ENCODE assay signal across 8 cellular contexts in the genomic region with DNA sequence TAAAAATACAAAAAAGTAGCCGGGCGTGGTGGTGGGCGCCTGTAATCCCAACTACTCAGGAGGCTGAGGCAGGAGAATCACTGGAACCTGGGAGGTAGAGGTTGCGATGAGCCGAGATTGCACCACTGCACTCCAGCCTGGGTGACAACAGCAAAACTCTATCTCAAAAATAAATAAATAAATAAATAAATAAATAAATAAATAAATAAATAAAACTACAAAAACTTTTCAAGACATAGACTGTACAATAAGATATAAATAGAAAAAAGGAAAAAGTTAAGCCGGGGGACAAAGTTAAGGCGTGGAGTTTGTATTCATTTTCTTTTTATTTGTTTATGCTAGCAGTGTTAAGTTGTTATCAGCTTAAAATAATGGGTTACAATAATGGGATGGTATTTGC. TPM values are rescaled to one million over a fixed set of nuclear protein-coding genes. Genes with fewer than 3 reads are reported as not detected.
DNase-seq lines count a peak whose midpoint lies in the region; ATAC-seq, FAIRE-seq and TF ChIP-seq lines count a peak whose summit lies in the region.
"Not testable (repeated sequence)": the region's sequence is repeated elsewhere in the genome, so short reads cannot be mapped to it uniquely, and the experiment has no call there.
"Had no signal": no experiment of that assay in that cellular context is flagged by ENCODE, and none has a peak within 500 bp of the region (broad histone marks: within the 10 kb centered on the region; RNA-seq: fewer than 3 reads in every experiment).

No MANE protein-coding gene starts in this region.

- not testable (repeated sequence) for H3K27me3 ChIP-seq in right atrium auricular region

- peaks cover 65% of the 10 kb centered on the region for H3K27me3 Mint-ChIP-seq in activated CD8-positive, alpha-beta memory T cell treated with anti-CD3 and anti-CD28 coated beads, Interleukin-2, amount 10 ng/mL, durations not matched to agents 7 days and 5 days

- not testable (repeated sequence) for H3K4me2 ChIP-seq in A549

- H3K4me1 ChIP-seq in A549: peaks cover 48% of the 10 kb centered on the region
- H3K4me1 ChIP-seq in HEK293 (ENCODE audit: control insufficient read depth, insufficient read depth, low read length); right atrium auricular region: not testable (repeated sequence)

- POLR2A ChIA-PET in A549 (lab: Yijun Ruan, JAX); HEK293 (lab: Yijun Ruan, JAX): not testable (repeated sequence)

- CTCF ChIA-PET in A549 (lab: Yijun Ruan, JAX); HEK293 (lab: Yijun Ruan, JAX); activated CD8-positive, alpha-beta memory T cell treated with anti-CD3 and anti-CD28 coated beads, Interleukin-2, amount 10 ng/mL, durations not matched to agents 7 days and 5 days (lab: Charles Lee): not testable (repeated sequence)

- H3K9me3 ChIP-seq in A549 (peaks cover 19% of the 10 kb centered on the region; the same call in 2 of the 3 replicates), right atrium auricular region (peaks cover 0 to 14% of the 10 kb centered on the region in 2 donors)
- H3K9me3 ChIP-seq in HEK293 (ENCODE audit: control insufficient read depth, insufficient read depth, low read depth, low read length): not testable (repeated sequence)

- not testable (repeated sequence) for DNase-seq in A549 (ENCODE audit: low read depth in 1 of 2, low spot score in 1 of 2)
- DNase-seq in activated CD8-positive, alpha-beta memory T cell treated with anti-CD3 and anti-CD28 coated beads, Interleukin-2, amount 10 ng/mL, durations not matched to agents 7 days and 5 days: peak; percentile 2
- peak; percentile 9 for DNase-seq in right atrium auricular region (ENCODE audit: low spot score)

- 94% methylated on average over 7 of the region's 7 CpGs for WGBS in A549 (ENCODE audit: missing lambda C conversion rate)

- H3K4me3 Mint-ChIP-seq in activated CD8-positive, alpha-beta memory T cell treated with anti-CD3 and anti-CD28 coated beads, Interleukin-2, amount 10 ng/mL, durations not matched to agents 7 days and 5 days: not testable (repeated sequence)

- H3K9me3 Mint-ChIP-seq in activated CD8-positive, alpha-beta memory T cell treated with anti-CD3 and anti-CD28 coated beads, Interleukin-2, amount 10 ng/mL, durations not matched to agents 7 days and 5 days (ENCODE audit: low read depth): not testable (repeated sequence)

- H3K27ac Mint-ChIP-seq in activated CD8-positive, alpha-beta memory T cell treated with anti-CD3 and anti-CD28 coated beads, Interleukin-2, amount 10 ng/mL, durations not matched to agents 7 days and 5 days: not testable (repeated sequence)

- H3K4me3 ChIP-seq in A549; HEK293 (ENCODE audit: low read depth, low read length); right atrium auricular region: not testable (repeated sequence)

- not testable (repeated sequence) for TF ChIP-seq RAD21 in A549 (conservative IDR thresholded peaks at IDR 0.05 in 1 of 2, IDR thresholded peaks at IDR 0.05 in 1 of 2)

- peak overlapping the region; percentile 4 to 86; a peak in 1 of 6 replicates for H3K27ac ChIP-seq in A549
- H3K27ac ChIP-seq in HEK293 (ENCODE audit: extremely low read depth, low read depth, low read length); right atrium auricular region: not testable (repeated sequence)

- not testable (repeated sequence) for TF ChIP-seq EP300 in A549 (IDR thresholded peaks at IDR 0.05)

- H3K36me3 Mint-ChIP-seq in activated CD8-positive, alpha-beta memory T cell treated with anti-CD3 and anti-CD28 coated beads, Interleukin-2, amount 10 ng/mL, durations not matched to agents 7 days and 5 days: not testable (repeated sequence)

- not testable (repeated sequence) for FAIRE-seq in A549 (lab: Jason Lieb, UNC)
- FAIRE-seq in G401.6 (lab: Jason Lieb, UNC) (peak; percentile 40), endometrium (lab: Jason Lieb, UNC) (peak; percentile 85)

- TF ChIP-seq POLR2A in A549 (IDR thresholded peaks at IDR 0.05; ENCODE audit: low read length): not testable (repeated sequence)

- not testable (repeated sequence) for H3K4me1 Mint-ChIP-seq in activated CD8-positive, alpha-beta memory T cell treated with anti-CD3 and anti-CD28 coated beads, Interleukin-2, amount 10 ng/mL, durations not matched to agents 7 days and 5 days

- TF ChIP-seq CTCF in A549 (IDR thresholded peaks at IDR 0.05); HEK293 (tag by site-specific recombination; IDR thresholded peaks at IDR 0.05); right atrium auricular region (IDR thresholded peaks at IDR 0.05): not testable (repeated sequence)

- ATAC-seq in A549; activated CD8-positive, alpha-beta memory T cell treated with anti-CD3 and anti-CD28 coated beads, Interleukin-2, amount 10 ng/mL, durations not matched to agents 7 days and 5 days: not testable (repeated sequence)

- H3K36me3 ChIP-seq in HEK293 (ENCODE audit: control insufficient read depth in 2 of 2, insufficient read depth in 1 of 2, low read length in 2 of 2); right atrium auricular region: not testable (repeated sequence)

TF ChIP-seq in A549, 52 proteins besides CTCF, POLR2A, EP300 and RAD21:
- TF ChIP-seq ZC3H11A (IDR thresholded peaks at IDR 0.05): peak; percentile 96

TF ChIP-seq in HEK293, 187 proteins besides CTCF, POLR2A, EP300 and RAD21 (continues in another document):
- TF ChIP-seq, protein P1, sequence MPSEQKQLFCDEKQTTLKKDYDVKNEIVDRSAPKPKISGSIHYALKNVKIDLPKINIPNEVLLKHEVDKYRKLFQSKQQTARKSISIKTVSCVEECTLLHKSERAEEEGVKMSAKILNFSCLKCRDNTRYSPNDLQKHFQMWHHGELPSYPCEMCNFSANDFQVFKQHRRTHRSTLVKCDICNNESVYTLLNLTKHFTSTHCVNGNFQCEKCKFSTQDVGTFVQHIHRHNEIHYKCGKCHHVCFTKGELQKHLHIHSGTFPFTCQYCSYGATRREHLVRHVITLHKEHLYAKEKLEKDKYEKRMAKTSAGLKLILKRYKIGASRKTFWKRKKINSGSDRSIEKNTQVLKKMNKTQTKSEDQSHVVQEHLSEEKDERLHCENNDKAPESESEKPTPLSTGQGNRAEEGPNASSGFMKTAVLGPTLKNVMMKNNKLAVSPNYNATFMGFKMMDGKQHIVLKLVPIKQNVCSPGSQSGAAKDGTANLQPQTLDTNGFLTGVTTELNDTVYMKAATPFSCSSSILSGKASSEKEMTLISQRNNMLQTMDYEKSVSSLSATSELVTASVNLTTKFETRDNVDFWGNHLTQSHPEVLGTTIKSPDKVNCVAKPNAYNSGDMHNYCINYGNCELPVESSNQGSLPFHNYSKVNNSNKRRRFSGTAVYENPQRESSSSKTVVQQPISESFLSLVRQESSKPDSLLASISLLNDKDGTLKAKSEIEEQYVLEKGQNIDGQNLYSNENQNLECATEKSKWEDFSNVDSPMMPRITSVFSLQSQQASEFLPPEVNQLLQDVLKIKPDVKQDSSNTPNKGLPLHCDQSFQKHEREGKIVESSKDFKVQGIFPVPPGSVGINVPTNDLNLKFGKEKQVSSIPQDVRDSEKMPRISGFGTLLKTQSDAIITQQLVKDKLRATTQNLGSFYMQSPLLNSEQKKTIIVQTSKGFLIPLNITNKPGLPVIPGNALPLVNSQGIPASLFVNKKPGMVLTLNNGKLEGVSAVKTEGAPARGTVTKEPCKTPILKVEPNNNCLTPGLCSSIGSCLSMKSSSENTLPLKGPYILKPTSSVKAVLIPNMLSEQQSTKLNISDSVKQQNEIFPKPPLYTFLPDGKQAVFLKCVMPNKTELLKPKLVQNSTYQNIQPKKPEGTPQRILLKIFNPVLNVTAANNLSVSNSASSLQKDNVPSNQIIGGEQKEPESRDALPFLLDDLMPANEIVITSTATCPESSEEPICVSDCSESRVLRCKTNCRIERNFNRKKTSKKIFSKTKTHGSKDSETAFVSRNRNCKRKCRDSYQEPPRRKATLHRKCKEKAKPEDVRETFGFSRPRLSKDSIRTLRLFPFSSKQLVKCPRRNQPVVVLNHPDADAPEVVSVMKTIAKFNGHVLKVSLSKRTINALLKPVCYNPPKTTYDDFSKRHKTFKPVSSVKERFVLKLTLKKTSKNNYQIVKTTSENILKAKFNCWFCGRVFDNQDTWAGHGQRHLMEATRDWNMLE (tag by site-specific recombination; conservative IDR thresholded peaks at IDR 0.05; ENCODE audit: low read depth): peak; percentile 74
- TF ChIP-seq ZBTB1 (tag by site-specific recombination; IDR thresholded peaks at IDR 0.05) (0 out of 2 replicates have a peak, but pooled peaks have one; percentile 31), ZNF629 (tag by site-specific recombination; IDR thresholded peaks at IDR 0.05) (0 out of 2 replicates have a peak, but pooled peaks have one; percentile 18), ZNF555 (tag by site-specific recombination; conservative IDR thresholded peaks at IDR 0.05) (peak; percentile 71), ZNF560 (tag by site-specific recombination; IDR thresholded peaks at IDR 0.05; ENCODE audit: borderline replicate concordance) (0 out of 2 replicates have a peak, but pooled peaks have one; percentile 38), ZNF654 (tag by site-specific recombination; IDR thresholded peaks at IDR 0.05; ENCODE audit: low read depth) (peak; percentile 20; the same call in 1 of the 2 replicates), ZNF426 (tag by site-specific recombination; IDR thresholded peaks at IDR 0.05) (peak; percentile 74), ZNF623 (tag by site-specific recombination; IDR thresholded peaks at IDR 0.05) (peak; percentile 51), ZNF266 (tag by site-specific recombination; IDR thresholded peaks at IDR 0.05; ENCODE audit: low read depth) (0 out of 2 replicates have a peak, but pooled peaks have one; percentile 24)

RNA-seq across cellular contexts. Expression of gene GSDME, which starts 21.7 kb away (rescaled TPM):
- polyA plus RNA-seq in A549 (2011; rRNA removed) (55.9 and 57.5 TPM in 2 replicates), A549 (2017; fragmentation: RNase III; extraction: RNeasy Plus Mini Kit Qiagen cat#74134 plus additional on column Dnase treatment) (50.9 to 51.9 TPM (median 51.0 TPM) in 3 replicates)
- 42.9 and 48.2 TPM in 2 replicates for polyA plus RNA-seq in A549 (2012; cell fraction: cytosol; rRNA removed)
- polyA plus RNA-seq in A549 (2012; cell fraction: nucleus; rRNA removed): 40.3 and 55.3 TPM in 2 replicates
- polyA minus RNA-seq in A549 (2011; rRNA and poly(A)+ RNA removed): 45.3 and 48.9 TPM in 2 replicates
- 1 to 10 TPM in 1 of 2 experiments, under 1 TPM in 1; 0.96 to 4.5 TPM for total RNA-seq in activated CD8-positive, alpha-beta memory T cell treated with anti-CD3 and anti-CD28 coated beads, Interleukin-2, amount 10 ng/mL, durations not matched to agents 7 days and 5 days
- total RNA-seq in right atrium auricular region: 10 to 100 TPM in 1 of 2 donors, 1 to 10 TPM in 1; 7.7 to 11.9 TPM
- total RNA-seq: CD4-positive, CD25-positive, alpha-beta regulatory T cell; CD8-positive, alpha-beta T cell had no signal
